24 cellular contexts compared by ENCODE assay signal in genomic region chr10:119408072-119408471, GRCh38.
"Had no signal": no experiment of that assay in that cellular context is flagged by ENCODE, and none has a peak within 500 bp of the region (broad histone marks: within the 10 kb centered on the region; RNA-seq: fewer than 3 reads in every experiment).

No MANE protein-coding gene starts in this region.

- H3K27me3 Mint-ChIP-seq: activated CD4-positive, alpha-beta T cell treated with anti-CD3 and anti-CD28 coated beads, Interleukin-2, amount 10 ng/mL, durations not matched to agents 7 days and 5 days; activated CD8-positive, alpha-beta memory T cell treated with anti-CD3 and anti-CD28 coated beads, Interleukin-2, amount 10 ng/mL, durations not matched to agents 7 days and 5 days; activated CD8-positive, alpha-beta T cell treated with anti-CD3 and anti-CD28 coated beads for 36 hours; brain; naive B cell; stimulated activated naive CD8-positive, alpha-beta T cell treated with anti-CD3 and anti-CD28 coated beads, Interleukin-15, amount 100 ng/mL, for 72 hours had no signal

- H3K36me3 ChIP-seq: gastroesophageal sphincter, lower lobe of right lung, WERI-Rb-1 had no signal

- H3K9me3 ChIP-seq: gastroesophageal sphincter, lower lobe of right lung, SK-N-SH had no signal

- H3K4me1 Mint-ChIP-seq: stimulated activated effector memory CD8-positive, alpha-beta T cell treated with anti-CD3 and anti-CD28 coated beads, Interleukin-12 subunit alpha, Interleukin-12 subunit beta, amount 100 ng/mL, for 72 hours; stimulated activated naive CD8-positive, alpha-beta T cell treated with anti-CD3 and anti-CD28 coated beads, Interleukin-15, amount 100 ng/mL, for 72 hours had no signal

- DNase-seq: activated CD4-positive, alpha-beta T cell treated with anti-CD3 and anti-CD28 coated beads, Interleukin-2, amount 10 ng/mL, durations not matched to agents 7 days and 5 days; activated CD4-positive, CD25-positive, alpha-beta regulatory T cell treated with anti-CD3 and anti-CD28 coated beads, Interleukin-2, amount 50 U/mL, for 72 hours; activated CD8-positive, alpha-beta memory T cell treated with anti-CD3 and anti-CD28 coated beads, Interleukin-2, amount 10 ng/mL, durations not matched to agents 7 days and 5 days; activated CD8-positive, alpha-beta T cell treated with anti-CD3 and anti-CD28 coated beads for 36 hours; activated gamma-delta T cell treated with Interleukin-2 at 50 U/mL for 16 hours; activated T-cell treated with anti-CD3 and anti-CD28 coated beads for 4 hours; aorta; caudate nucleus; effector CD8-positive, alpha-beta T cell; head of caudate nucleus; islet precursor cell; lower lobe of right lung; naive B cell; retina; SK-N-SH; stimulated activated CD4-positive, alpha-beta T cell treated with anti-CD3 and anti-CD28 coated beads, Interleukin-2, amount 100 ng/mL, for 24 hours; stimulated activated naive CD8-positive, alpha-beta T cell treated with anti-CD3 and anti-CD28 coated beads, Interleukin-15, amount 100 ng/mL, for 72 hours; WERI-Rb-1 had no signal

- H3K27ac ChIP-seq: WERI-Rb-1 had no signal

- H3K9me3 Mint-ChIP-seq: activated CD4-positive, alpha-beta T cell treated with anti-CD3 and anti-CD28 coated beads, Interleukin-2, amount 10 ng/mL, durations not matched to agents 7 days and 5 days; activated CD8-positive, alpha-beta T cell treated with anti-CD3 and anti-CD28 coated beads for 36 hours; activated naive CD4-positive, alpha-beta T cell treated with anti-CD3 and anti-CD28 coated beads, Interleukin-2, amount 50 U/mL, for 72 hours; naive B cell; stimulated activated effector memory CD8-positive, alpha-beta T cell treated with anti-CD3 and anti-CD28 coated beads, Interleukin-12 subunit alpha, Interleukin-12 subunit beta, amount 100 ng/mL, for 72 hours; stimulated activated naive CD8-positive, alpha-beta T cell treated with anti-CD3 and anti-CD28 coated beads, Interleukin-15, amount 100 ng/mL, for 72 hours; T-helper 2 cell treated with Interferon-gamma antibody and Interleukin-4, amounts not matched to agents 5 μg/mL and 100 μg/mL, for 36 hours had no signal

- H3K4me3 ChIP-seq: gastroesophageal sphincter, lower lobe of right lung, skin epidermis had no signal

- H3K27me3 ChIP-seq: gastroesophageal sphincter had no signal

- H3K4me3 Mint-ChIP-seq: activated CD4-positive, alpha-beta T cell treated with anti-CD3 and anti-CD28 coated beads, Interleukin-2, amount 10 ng/mL, durations not matched to agents 7 days and 5 days; activated CD8-positive, alpha-beta memory T cell treated with anti-CD3 and anti-CD28 coated beads, Interleukin-2, amount 10 ng/mL, durations not matched to agents 7 days and 5 days; activated CD8-positive, alpha-beta T cell treated with anti-CD3 and anti-CD28 coated beads for 36 hours; brain; naive B cell; stimulated activated effector memory CD8-positive, alpha-beta T cell treated with anti-CD3 and anti-CD28 coated beads, Interleukin-12 subunit alpha, Interleukin-12 subunit beta, amount 100 ng/mL, for 72 hours; stimulated activated naive CD8-positive, alpha-beta T cell treated with anti-CD3 and anti-CD28 coated beads, Interleukin-15, amount 100 ng/mL, for 72 hours; T-helper 2 cell treated with Interferon-gamma antibody and Interleukin-4, amounts not matched to agents 5 μg/mL and 100 μg/mL, for 36 hours had no signal

- H3K27ac Mint-ChIP-seq: activated CD4-positive, alpha-beta T cell treated with anti-CD3 and anti-CD28 coated beads, Interleukin-2, amount 10 ng/mL, durations not matched to agents 7 days and 5 days; activated CD8-positive, alpha-beta memory T cell treated with anti-CD3 and anti-CD28 coated beads, Interleukin-2, amount 10 ng/mL, durations not matched to agents 7 days and 5 days; activated CD8-positive, alpha-beta T cell treated with anti-CD3 and anti-CD28 coated beads for 36 hours; brain; stimulated activated effector memory CD8-positive, alpha-beta T cell treated with anti-CD3 and anti-CD28 coated beads, Interleukin-12 subunit alpha, Interleukin-12 subunit beta, amount 100 ng/mL, for 72 hours; stimulated activated naive CD8-positive, alpha-beta T cell treated with anti-CD3 and anti-CD28 coated beads, Interleukin-15, amount 100 ng/mL, for 72 hours; T-helper 2 cell treated with Interferon-gamma antibody and Interleukin-4, amounts not matched to agents 5 μg/mL and 100 μg/mL, for 36 hours had no signal

- H3K36me3 Mint-ChIP-seq: activated CD8-positive, alpha-beta memory T cell treated with anti-CD3 and anti-CD28 coated beads, Interleukin-2, amount 10 ng/mL, durations not matched to agents 7 days and 5 days; activated naive CD4-positive, alpha-beta T cell treated with anti-CD3 and anti-CD28 coated beads, Interleukin-2, amount 50 U/mL, for 72 hours; stimulated activated effector memory CD8-positive, alpha-beta T cell treated with anti-CD3 and anti-CD28 coated beads, Interleukin-12 subunit alpha, Interleukin-12 subunit beta, amount 100 ng/mL, for 72 hours had no signal

- ATAC-seq: activated CD8-positive, alpha-beta memory T cell treated with anti-CD3 and anti-CD28 coated beads, Interleukin-2, amount 10 ng/mL, durations not matched to agents 7 days and 5 days; activated CD8-positive, alpha-beta T cell treated with anti-CD3 and anti-CD28 coated beads for 36 hours; activated naive CD4-positive, alpha-beta T cell treated with anti-CD3 and anti-CD28 coated beads, Interleukin-2, amount 50 U/mL, for 72 hours; gastroesophageal sphincter; lower lobe of right lung; stimulated activated effector memory CD8-positive, alpha-beta T cell treated with anti-CD3 and anti-CD28 coated beads, Interleukin-12 subunit alpha, Interleukin-12 subunit beta, amount 100 ng/mL, for 72 hours; stimulated activated naive CD8-positive, alpha-beta T cell treated with anti-CD3 and anti-CD28 coated beads, Interleukin-15, amount 100 ng/mL, for 72 hours had no signal
